1 cellular context compared by ENCODE assay signal in the genomic region with DNA sequence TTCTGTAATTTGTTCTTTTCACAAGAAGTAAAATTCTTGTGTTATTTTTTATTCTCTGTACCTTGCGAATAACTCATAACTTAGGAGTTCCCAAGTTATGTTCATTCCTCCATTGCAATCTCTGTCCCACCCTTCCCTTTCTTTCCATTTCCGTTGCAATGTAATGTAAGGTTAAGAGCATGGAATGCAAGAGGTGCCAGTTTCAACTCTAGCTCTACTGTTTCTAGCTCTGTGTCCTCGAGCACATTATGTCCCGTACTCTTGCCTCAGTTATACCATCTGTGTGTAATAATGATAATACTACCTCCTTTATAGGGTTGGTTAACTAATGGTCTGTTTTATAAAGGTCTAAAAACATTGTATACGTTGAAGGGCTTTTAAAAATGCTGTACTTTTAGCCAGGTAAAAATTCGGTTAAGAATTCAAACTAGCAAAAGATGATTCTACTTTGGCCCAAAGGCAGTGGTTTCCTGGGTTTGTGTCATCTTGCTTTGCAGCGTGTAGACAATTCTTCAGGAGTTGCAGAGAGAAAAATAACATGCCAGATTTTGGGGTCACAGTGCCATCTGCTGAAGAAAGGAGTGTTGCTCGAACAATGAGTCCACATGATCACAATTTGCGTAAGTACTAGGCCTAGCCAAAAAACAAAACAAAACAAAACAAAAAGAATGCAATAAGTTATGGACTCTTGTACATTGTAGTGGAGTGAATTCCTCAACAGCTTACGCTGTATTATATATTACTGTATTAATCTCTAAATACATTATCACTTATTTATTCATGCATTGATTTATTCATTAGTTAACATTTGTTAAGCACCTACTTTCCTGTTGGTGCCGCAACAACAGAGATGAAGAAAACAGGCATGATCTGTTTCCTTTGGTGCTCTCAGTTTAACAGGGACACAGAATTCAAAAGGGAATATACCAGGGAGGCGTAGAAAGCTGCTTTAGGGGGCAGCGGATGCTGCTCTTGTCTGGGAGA.
TF ChIP-seq lines count a peak whose summit lies in the region.

No MANE protein-coding gene starts in this region.

TF ChIP-seq in HepG2, 621 proteins besides CTCF, POLR2A, EP300 and RAD21 (continued from another document):
- TF ChIP-seq PAXIP1 (CRISPR knock-in tag; conservative IDR thresholded peaks at IDR 0.05) (no peak), ASH2L (IDR thresholded peaks at IDR 0.05; ENCODE audit: insufficient read length, low read depth, low read length) (peak; percentile 31), SOX13 (IDR thresholded peaks at IDR 0.05) (no peak), SOX13 (CRISPR knock-in tag; conservative IDR thresholded peaks at IDR 0.05 in 1 of 2, IDR thresholded peaks at IDR 0.05 in 1 of 2) (peak in 1 of 2 experiments; percentile 46; a peak in 1 of 4 replicates), ARID2 (CRISPR knock-in tag; IDR thresholded peaks at IDR 0.05; ENCODE audit: borderline replicate concordance) (0 out of 2 replicates have a peak, but pooled peaks have one; percentile 90), CEBPB (IDR thresholded peaks at IDR 0.05; ENCODE audit: borderline replicate concordance, low read depth, low read length) (peak; percentile 68; the same call in 1 of the 2 replicates), NR2F1 (CRISPR knock-in tag; IDR thresholded peaks at IDR 0.05) (no peak), ZGPAT (CRISPR knock-in tag; IDR thresholded peaks at IDR 0.05) (peak; percentile 65; the same call in 1 of the 2 replicates), KLF11 (CRISPR knock-in tag; IDR thresholded peaks at IDR 0.05) (peak; percentile 27; the same call in 1 of the 2 replicates), AHDC1 (CRISPR knock-in tag; IDR thresholded peaks at IDR 0.05; ENCODE audit: borderline replicate concordance) (no peak; the same call in 1 of the 2 replicates), SAP130 (CRISPR knock-in tag; IDR thresholded peaks at IDR 0.05; ENCODE audit: low read depth) (peak; percentile 45; the same call in 1 of the 2 replicates), NR2F6 (IDR thresholded peaks at IDR 0.05) (no peak), NR2F6 (CRISPR knock-in tag; IDR thresholded peaks at IDR 0.05) (no peak), USF2 (IDR thresholded peaks at IDR 0.05; ENCODE audit: low read depth, low read length) (peak; percentile 22; the same call in 1 of the 2 replicates), USF2 (CRISPR knock-in tag; IDR thresholded peaks at IDR 0.05; ENCODE audit: borderline replicate concordance) (no peak), ZFP62 (CRISPR knock-in tag; IDR thresholded peaks at IDR 0.05) (no peak), ZFP37 (CRISPR knock-in tag; IDR thresholded peaks at IDR 0.05; ENCODE audit: borderline replicate concordance) (no peak), ZNF24 (IDR thresholded peaks at IDR 0.05) (peak; percentile 70), FOSL2 (CRISPR knock-in tag; IDR thresholded peaks at IDR 0.05) (peak; percentile 54; the same call in 1 of the 2 replicates), FOXK1 (CRISPR knock-in tag; IDR thresholded peaks at IDR 0.05; ENCODE audit: borderline replicate concordance, low read depth) (peak; percentile 71; the same call in 1 of the 2 replicates), ZFP36 (IDR thresholded peaks at IDR 0.05; ENCODE audit: borderline replicate concordance, low read depth, low read length, partially characterized antibody) (peak; percentile 7), TMF1 (CRISPR knock-in tag; IDR thresholded peaks at IDR 0.05; ENCODE audit: low read depth) (0 out of 2 replicates have a peak, but pooled peaks have one; percentile 43)
- TF ChIP-seq, protein P1, sequence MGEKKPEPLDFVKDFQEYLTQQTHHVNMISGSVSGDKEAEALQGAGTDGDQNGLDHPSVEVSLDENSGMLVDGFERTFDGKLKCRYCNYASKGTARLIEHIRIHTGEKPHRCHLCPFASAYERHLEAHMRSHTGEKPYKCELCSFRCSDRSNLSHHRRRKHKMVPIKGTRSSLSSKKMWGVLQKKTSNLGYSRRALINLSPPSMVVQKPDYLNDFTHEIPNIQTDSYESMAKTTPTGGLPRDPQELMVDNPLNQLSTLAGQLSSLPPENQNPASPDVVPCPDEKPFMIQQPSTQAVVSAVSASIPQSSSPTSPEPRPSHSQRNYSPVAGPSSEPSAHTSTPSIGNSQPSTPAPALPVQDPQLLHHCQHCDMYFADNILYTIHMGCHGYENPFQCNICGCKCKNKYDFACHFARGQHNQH (CRISPR knock-in tag; IDR thresholded peaks at IDR 0.05), result peak; percentile 49; the same call in 1 of the 2 replicates
- TF ChIP-seq, protein P2, sequence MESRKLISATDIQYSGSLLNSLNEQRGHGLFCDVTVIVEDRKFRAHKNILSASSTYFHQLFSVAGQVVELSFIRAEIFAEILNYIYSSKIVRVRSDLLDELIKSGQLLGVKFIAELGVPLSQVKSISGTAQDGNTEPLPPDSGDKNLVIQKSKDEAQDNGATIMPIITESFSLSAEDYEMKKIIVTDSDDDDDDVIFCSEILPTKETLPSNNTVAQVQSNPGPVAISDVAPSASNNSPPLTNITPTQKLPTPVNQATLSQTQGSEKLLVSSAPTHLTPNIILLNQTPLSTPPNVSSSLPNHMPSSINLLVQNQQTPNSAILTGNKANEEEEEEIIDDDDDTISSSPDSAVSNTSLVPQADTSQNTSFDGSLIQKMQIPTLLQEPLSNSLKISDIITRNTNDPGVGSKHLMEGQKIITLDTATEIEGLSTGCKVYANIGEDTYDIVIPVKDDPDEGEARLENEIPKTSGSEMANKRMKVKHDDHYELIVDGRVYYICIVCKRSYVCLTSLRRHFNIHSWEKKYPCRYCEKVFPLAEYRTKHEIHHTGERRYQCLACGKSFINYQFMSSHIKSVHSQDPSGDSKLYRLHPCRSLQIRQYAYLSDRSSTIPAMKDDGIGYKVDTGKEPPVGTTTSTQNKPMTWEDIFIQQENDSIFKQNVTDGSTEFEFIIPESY (CRISPR knock-in tag; IDR thresholded peaks at IDR 0.05), result peak; percentile 75; the same call in 1 of the 2 replicates
- TF ChIP-seq, protein P3, sequence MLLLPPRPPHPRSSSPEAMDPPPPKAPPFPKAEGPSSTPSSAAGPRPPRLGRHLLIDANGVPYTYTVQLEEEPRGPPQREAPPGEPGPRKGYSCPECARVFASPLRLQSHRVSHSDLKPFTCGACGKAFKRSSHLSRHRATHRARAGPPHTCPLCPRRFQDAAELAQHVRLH (CRISPR knock-in tag; IDR thresholded peaks at IDR 0.05; ENCODE audit: borderline replicate concordance, low read depth), result peak; percentile 42; the same call in 1 of the 2 replicates
- TF ChIP-seq, protein P4, sequence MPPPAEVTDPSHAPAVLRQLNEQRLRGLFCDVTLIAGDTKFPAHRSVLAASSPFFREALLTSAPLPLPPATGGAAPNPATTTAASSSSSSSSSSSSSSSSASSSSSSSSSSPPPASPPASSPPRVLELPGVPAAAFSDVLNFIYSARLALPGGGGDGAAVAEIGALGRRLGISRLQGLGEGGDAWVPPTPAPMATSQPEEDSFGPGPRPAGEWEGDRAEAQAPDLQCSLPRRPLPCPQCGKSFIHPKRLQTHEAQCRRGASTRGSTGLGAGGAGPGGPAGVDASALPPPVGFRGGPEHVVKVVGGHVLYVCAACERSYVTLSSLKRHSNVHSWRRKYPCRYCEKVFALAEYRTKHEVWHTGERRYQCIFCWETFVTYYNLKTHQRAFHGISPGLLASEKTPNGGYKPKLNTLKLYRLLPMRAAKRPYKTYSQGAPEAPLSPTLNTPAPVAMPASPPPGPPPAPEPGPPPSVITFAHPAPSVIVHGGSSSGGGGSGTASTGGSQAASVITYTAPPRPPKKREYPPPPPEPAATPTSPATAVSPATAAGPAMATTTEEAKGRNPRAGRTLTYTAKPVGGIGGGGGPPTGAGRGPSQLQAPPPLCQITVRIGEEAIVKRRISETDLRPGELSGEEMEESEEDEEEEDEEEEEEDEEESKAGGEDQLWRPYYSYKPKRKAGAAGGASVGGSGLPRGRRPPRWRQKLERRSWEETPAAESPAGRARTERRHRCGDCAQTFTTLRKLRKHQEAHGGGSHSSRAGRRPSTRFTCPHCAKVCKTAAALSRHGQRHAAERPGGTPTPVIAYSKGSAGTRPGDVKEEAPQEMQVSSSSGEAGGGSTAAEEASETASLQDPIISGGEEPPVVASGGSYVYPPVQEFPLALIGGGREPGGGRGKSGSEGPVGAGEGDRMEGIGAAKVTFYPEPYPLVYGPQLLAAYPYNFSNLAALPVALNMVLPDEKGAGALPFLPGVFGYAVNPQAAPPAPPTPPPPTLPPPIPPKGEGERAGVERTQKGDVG (CRISPR knock-in tag; IDR thresholded peaks at IDR 0.05; ENCODE audit: borderline replicate concordance), result no peak
